Comparison of ENCODE assay signal across 1 cellular context in the genomic region with DNA sequence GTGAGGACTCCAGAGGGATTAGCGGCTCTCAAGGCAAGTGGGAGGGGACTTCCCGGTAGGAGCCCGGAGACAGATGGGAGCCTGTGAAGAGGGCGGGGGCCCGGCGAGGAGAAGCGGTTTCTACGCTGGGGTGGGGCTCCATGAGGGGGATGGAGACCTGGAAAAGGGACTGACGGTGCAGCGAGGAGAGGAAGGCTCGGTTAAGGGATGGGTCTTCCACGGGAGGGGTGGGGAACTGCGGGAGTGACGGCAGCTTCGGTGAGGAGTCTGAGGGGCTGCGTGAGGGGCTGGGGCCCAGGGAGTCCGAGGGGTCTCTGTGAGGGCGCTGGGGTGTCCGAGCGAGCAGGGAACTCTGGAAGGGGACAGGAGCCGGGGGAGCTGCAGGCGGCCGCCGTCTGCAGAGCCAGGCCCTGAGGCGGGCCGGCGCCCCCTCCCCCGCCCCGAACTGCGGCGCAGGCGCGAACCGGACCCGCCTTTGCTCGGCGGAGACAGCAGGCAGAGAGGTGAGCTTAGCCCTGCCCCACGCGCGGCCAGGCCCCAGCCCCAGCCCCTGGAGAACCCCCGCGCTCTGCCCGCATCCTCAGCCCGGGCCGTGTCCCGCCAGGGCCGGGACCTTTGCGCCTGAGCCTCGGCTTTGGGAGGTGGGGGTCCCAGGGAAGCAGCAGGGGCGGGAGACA.
TF ChIP-seq lines count a peak whose summit lies in the region.

A gene with protein sequence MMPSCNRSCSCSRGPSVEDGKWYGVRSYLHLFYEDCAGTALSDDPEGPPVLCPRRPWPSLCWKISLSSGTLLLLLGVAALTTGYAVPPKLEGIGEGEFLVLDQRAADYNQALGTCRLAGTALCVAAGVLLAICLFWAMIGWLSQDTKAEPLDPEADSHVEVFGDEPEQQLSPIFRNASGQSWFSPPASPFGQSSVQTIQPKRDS (plus strand): TSS at position 472 of the 677 bp plus-strand sequence. CDS start 2,533 bp downstream, outside the sequence.

TF ChIP-seq in HepG2, 621 proteins besides CTCF, POLR2A, EP300 and RAD21 (continued from another document and continues in another):
- TF ChIP-seq, protein P1, sequence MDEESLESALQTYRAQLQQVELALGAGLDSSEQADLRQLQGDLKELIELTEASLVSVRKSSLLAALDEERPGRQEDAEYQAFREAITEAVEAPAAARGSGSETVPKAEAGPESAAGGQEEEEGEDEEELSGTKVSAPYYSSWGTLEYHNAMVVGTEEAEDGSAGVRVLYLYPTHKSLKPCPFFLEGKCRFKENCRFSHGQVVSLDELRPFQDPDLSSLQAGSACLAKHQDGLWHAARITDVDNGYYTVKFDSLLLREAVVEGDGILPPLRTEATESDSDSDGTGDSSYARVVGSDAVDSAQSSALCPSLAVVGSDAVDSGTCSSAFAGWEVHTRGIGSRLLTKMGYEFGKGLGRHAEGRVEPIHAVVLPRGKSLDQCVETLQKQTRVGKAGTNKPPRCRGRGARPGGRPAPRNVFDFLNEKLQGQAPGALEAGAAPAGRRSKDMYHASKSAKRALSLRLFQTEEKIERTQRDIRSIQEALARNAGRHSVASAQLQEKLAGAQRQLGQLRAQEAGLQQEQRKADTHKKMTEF (CRISPR knock-in tag; IDR thresholded peaks at IDR 0.05): peak; percentile 18; the same call in 1 of the 2 replicates
- peak; percentile 56; the same call in 1 of the 2 replicates for TF ChIP-seq GATAD1 (CRISPR knock-in tag; IDR thresholded peaks at IDR 0.05)
- TF ChIP-seq ZSCAN9 (CRISPR knock-in tag; IDR thresholded peaks at IDR 0.05; ENCODE audit: borderline replicate concordance): peak; percentile 23
- no peak for TF ChIP-seq ZNF570 (CRISPR knock-in tag; IDR thresholded peaks at IDR 0.05; ENCODE audit: borderline replicate concordance)
- TF ChIP-seq ZNF280D (CRISPR knock-in tag; IDR thresholded peaks at IDR 0.05): 0 out of 2 replicates have a peak, but pooled peaks have one; percentile 5
- no peak for TF ChIP-seq HDAC2 (CRISPR knock-in tag; IDR thresholded peaks at IDR 0.05)
- TF ChIP-seq ZNF691 (CRISPR knock-in tag; IDR thresholded peaks at IDR 0.05; ENCODE audit: borderline replicate concordance, low read depth): 0 out of 2 replicates have a peak, but pooled peaks have one; percentile 61
- TF ChIP-seq ARID5B (CRISPR knock-in tag; IDR thresholded peaks at IDR 0.05): peak; percentile 18; the same call in 1 of the 2 replicates
- TF ChIP-seq ZNF3 (CRISPR knock-in tag; IDR thresholded peaks at IDR 0.05): no peak
- no peak for TF ChIP-seq ZMYM2 (CRISPR knock-in tag; IDR thresholded peaks at IDR 0.05)
- no peak for TF ChIP-seq TBX3 (IDR thresholded peaks at IDR 0.05; ENCODE audit: borderline replicate concordance)
- no peak for TF ChIP-seq FIP1L1 (IDR thresholded peaks at IDR 0.05; ENCODE audit: borderline replicate concordance, insufficient read depth, low read depth, low read length)
- no peak for TF ChIP-seq HMG20A (CRISPR knock-in tag; IDR thresholded peaks at IDR 0.05; ENCODE audit: borderline replicate concordance)
- no peak for TF ChIP-seq IRF2 (CRISPR knock-in tag; IDR thresholded peaks at IDR 0.05)
- TF ChIP-seq ZNF441 (CRISPR knock-in tag; IDR thresholded peaks at IDR 0.05; ENCODE audit: borderline replicate concordance): 0 out of 2 replicates have a peak, but pooled peaks have one; percentile 14
- TF ChIP-seq, protein P2, sequence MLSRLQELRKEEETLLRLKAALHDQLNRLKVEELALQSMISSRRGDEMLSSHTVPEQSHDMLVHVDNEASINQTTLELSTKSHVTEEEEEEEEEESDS (CRISPR knock-in tag; IDR thresholded peaks at IDR 0.05; ENCODE audit: borderline replicate concordance): no peak
- TF ChIP-seq KLF12 (CRISPR knock-in tag; IDR thresholded peaks at IDR 0.05; ENCODE audit: borderline replicate concordance): peak; percentile 65; the same call in 1 of the 2 replicates
- no peak for TF ChIP-seq PCBP2 (optimal IDR thresholded peaks at IDR 0.05; ENCODE audit: low read depth, low read length, poor library complexity, severe bottlenecking)
- TF ChIP-seq MAZ (IDR thresholded peaks at IDR 0.05; ENCODE audit: borderline replicate concordance, low read depth, low read length): peak; percentile 48; the same call in 1 of the 2 replicates
- TF ChIP-seq MAZ (CRISPR knock-in tag; IDR thresholded peaks at IDR 0.05; ENCODE audit: low read depth): no peak; the same call in 1 of the 2 replicates
- TF ChIP-seq PRPF4 (IDR thresholded peaks at IDR 0.05; ENCODE audit: low read depth, low read length, poor library complexity, severe bottlenecking): no peak
- no peak; the same call in 1 of the 2 replicates for TF ChIP-seq GATA4 (IDR thresholded peaks at IDR 0.05; ENCODE audit: borderline replicate concordance, low read depth)
- 0 out of 2 replicates have a peak, but pooled peaks have one; percentile 75 for TF ChIP-seq ZNF20 (CRISPR knock-in tag; IDR thresholded peaks at IDR 0.05)
- TF ChIP-seq EHMT2 (IDR thresholded peaks at IDR 0.05; ENCODE audit: borderline replicate concordance, low read depth, low read length): no peak
- no peak for TF ChIP-seq ISL2 (CRISPR knock-in tag; IDR thresholded peaks at IDR 0.05)
- no peak for TF ChIP-seq TCF7 (IDR thresholded peaks at IDR 0.05; ENCODE audit: low read depth)
- 0 out of 2 replicates have a peak, but pooled peaks have one; percentile 53 for TF ChIP-seq MYNN (CRISPR knock-in tag; IDR thresholded peaks at IDR 0.05; ENCODE audit: low read depth)
- TF ChIP-seq, protein P3, sequence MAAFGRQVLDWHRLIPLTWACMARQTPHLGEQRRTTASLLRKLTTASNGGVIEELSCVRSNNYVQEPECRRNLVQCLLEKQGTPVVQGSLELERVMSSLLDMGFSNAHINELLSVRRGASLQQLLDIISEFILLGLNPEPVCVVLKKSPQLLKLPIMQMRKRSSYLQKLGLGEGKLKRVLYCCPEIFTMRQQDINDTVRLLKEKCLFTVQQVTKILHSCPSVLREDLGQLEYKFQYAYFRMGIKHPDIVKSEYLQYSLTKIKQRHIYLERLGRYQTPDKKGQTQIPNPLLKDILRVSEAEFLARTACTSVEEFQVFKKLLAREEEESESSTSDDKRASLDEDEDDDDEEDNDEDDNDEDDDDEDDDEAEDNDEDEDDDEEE (CRISPR knock-in tag; IDR thresholded peaks at IDR 0.05): no peak; the same call in 1 of the 2 replicates
- TF ChIP-seq NFKB2 (CRISPR knock-in tag; IDR thresholded peaks at IDR 0.05; ENCODE audit: borderline replicate concordance): peak; percentile 86
- TF ChIP-seq ADNP (CRISPR knock-in tag; IDR thresholded peaks at IDR 0.05): no peak
- peak; percentile 58 for TF ChIP-seq GABPB1 (CRISPR knock-in tag; IDR thresholded peaks at IDR 0.05)
- TF ChIP-seq HOXA3 (CRISPR knock-in tag; IDR thresholded peaks at IDR 0.05): peak; percentile 40; the same call in 1 of the 2 replicates
- 0 out of 2 replicates have a peak, but pooled peaks have one; percentile 82 for TF ChIP-seq MTA3 (CRISPR knock-in tag; IDR thresholded peaks at IDR 0.05)
- 0 out of 2 replicates have a peak, but pooled peaks have one; percentile 89 for TF ChIP-seq ZNF546 (CRISPR knock-in tag; conservative IDR thresholded peaks at IDR 0.05)
- peak; percentile 70; the same call in 1 of the 2 replicates for TF ChIP-seq GTF3A (CRISPR knock-in tag; conservative IDR thresholded peaks at IDR 0.05)
- TF ChIP-seq EZH2 (conservative IDR thresholded peaks at IDR 0.05; ENCODE audit: low read depth, low read length): no peak
- TF ChIP-seq TAF15 (IDR thresholded peaks at IDR 0.05; ENCODE audit: low read depth, low read length, poor library complexity, severe bottlenecking): no peak
- peak; percentile 70; the same call in 1 of the 2 replicates for TF ChIP-seq ZNF790 (CRISPR knock-in tag; IDR thresholded peaks at IDR 0.05; ENCODE audit: borderline replicate concordance)
- peak; percentile 3; the same call in 1 of the 2 replicates for TF ChIP-seq WIZ (CRISPR knock-in tag; IDR thresholded peaks at IDR 0.05)
- TF ChIP-seq ZNF124 (CRISPR knock-in tag; IDR thresholded peaks at IDR 0.05): no peak; the same call in 1 of the 2 replicates
- no peak for TF ChIP-seq SRY (CRISPR knock-in tag; IDR thresholded peaks at IDR 0.05)
- 0 out of 2 replicates have a peak, but pooled peaks have one; percentile 28 for TF ChIP-seq ZNF367 (CRISPR knock-in tag; IDR thresholded peaks at IDR 0.05; ENCODE audit: borderline replicate concordance)
- no peak for TF ChIP-seq ZNF382 (CRISPR knock-in tag; IDR thresholded peaks at IDR 0.05; ENCODE audit: borderline replicate concordance)
- no peak for TF ChIP-seq RERE (CRISPR knock-in tag; IDR thresholded peaks at IDR 0.05; ENCODE audit: low read depth)
